ENCODE assay signal across 8 cellular contexts in genomic region chr6:136792945-136793289, GRCh38. TPM values are rescaled to one million over a fixed set of nuclear protein-coding genes. Genes with fewer than 3 reads are reported as not detected.
DNase-seq lines count a peak whose midpoint lies in the region; FAIRE-seq lines count a peak whose summit lies in the region.

No MANE protein-coding gene starts in this region.

- no peaks in the 10 kb centered on the region; the same call in 1 of the 2 replicates for H3K36me3 ChIP-seq in H7 (replicated peaks; ENCODE audit: control insufficient read depth, insufficient read depth, low read length)

- peak overlapping the region; percentile 89 for H3K27ac ChIP-seq in temporal lobe (ENCODE audit: low read depth, low read length)

- FAIRE-seq in frontal cortex (lab: Jason Lieb, UNC): no peak

- DNase-seq in G401 (ENCODE audit: low spot score) (peak; percentile 87), H7 (peak; percentile 84), LoVo (ENCODE audit: low spot score) (peak; percentile 91), SIG-M5 treated with dmso at 0.1 percent for 504 hours (lab: John Stamatoyannopoulos, UW; ENCODE audit: unreplicated experiment) (peak; percentile 90), frontal cortex (ENCODE audit: low spot score in 2 of 2) (peak; percentile 61 to 67), nucleus accumbens (lab: John Stamatoyannopoulos, UW) (peak in 55 of 56 donors; percentile 43 to 93 (median 75))
- DNase-seq in activated naive CD4-positive, alpha-beta T cell (lab: John Stamatoyannopoulos, UW): peak; percentile 80 to 95 (median 88)

- peaks cover 34% of the 10 kb centered on the region for H3K27me3 ChIP-seq in H7 (ENCODE audit: control insufficient read depth, insufficient read depth, low read length)

- peak overlapping the region; percentile 78 for H3K4me3 ChIP-seq in H7 (ENCODE audit: insufficient read depth, low read depth, low read length)

- in situ Hi-C loops in G401 (cut with HindIII; ENCODE audit: low sequenced_read_pairs): no loop called here

RNA-seq across cellular contexts. Expression of gene MAP3K5, which starts 0.6 kb away (rescaled TPM):
- not detected in 2 replicates for total RNA-seq in G401 (2014; rRNA removed; shearing (Covaris generic))
- 0.59 and 1.3 TPM in 2 replicates for total RNA-seq in H7 (2014; rRNA removed; shearing (Covaris generic))
- total RNA-seq in frontal cortex: 18.3 TPM
- 12.0 TPM for total RNA-seq in temporal lobe

RNA-seq across cellular contexts. Expression of gene PEX7, which starts 29.5 kb away (rescaled TPM):
- total RNA-seq in G401 (2014; rRNA removed; shearing (Covaris generic)): 4.6 and 5.8 TPM in 2 replicates
- total RNA-seq in H7 (2014; rRNA removed; shearing (Covaris generic)): 11.8 and 14.0 TPM in 2 replicates
- total RNA-seq in frontal cortex: 6.1 TPM
- 6.6 TPM for total RNA-seq in temporal lobe

Comparison
In these comparisons a context has a peak if more than half of its experiments do, and no peak if none do; other contexts are left out.
1. Peak in every context shown above with its lines: DNase-seq, H3K4me3 ChIP-seq and H3K27ac ChIP-seq.